In the genomic region with DNA sequence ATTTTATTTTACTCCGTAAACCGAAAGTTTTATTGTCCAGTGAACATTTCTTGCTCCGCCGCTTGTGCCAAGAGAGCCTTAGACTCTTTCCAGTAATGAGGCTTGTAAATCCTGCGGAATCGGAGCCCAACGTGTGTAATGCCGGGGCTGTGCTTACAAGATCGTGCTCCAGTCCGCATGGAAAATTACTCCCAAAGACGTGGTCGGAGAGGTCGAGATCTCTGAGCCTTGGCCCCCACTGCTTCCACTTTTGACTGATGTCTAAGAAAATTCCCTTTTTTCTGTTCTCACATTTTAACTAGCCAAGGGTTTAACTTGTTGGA, we compare ENCODE assay signal across 8 cellular contexts. TPM values are rescaled to one million over a fixed set of nuclear protein-coding genes. Genes with fewer than 3 reads are reported as not detected.
A peak's percentile ranks its signal among the peaks of the same experiment; 100 is the strongest.
DNase-seq lines count a peak whose midpoint lies in the region; ATAC-seq and TF ChIP-seq lines count a peak whose summit lies in the region.

No MANE protein-coding gene starts in this region.

- TF ChIP-seq POLR2A in adrenal gland (IDR thresholded peaks at IDR 0.05): no peak
- TF ChIP-seq POLR2A in stomach (IDR thresholded peaks at IDR 0.05): no peak

- no peaks in the 10 kb centered on the region for H3K9me3 Mint-ChIP-seq in activated T-cell treated with anti-CD3 and anti-CD28 coated beads, Interleukin-2, amount 50 U/mL, for 72 hours
- H3K9me3 Mint-ChIP-seq in immature natural killer cell: peaks cover 0 to 17% (median 6%) of the 10 kb centered on the region in 6 donors

- intact Hi-C loops in adrenal gland (cut with DNase I): no loop called here
- intact Hi-C loops in stomach (cut with DNase I; ENCODE audit: low total_unique reads): no loop called here

- H3K4me1 Mint-ChIP-seq in activated T-cell treated with anti-CD3 and anti-CD28 coated beads, Interleukin-2, amount 50 U/mL, for 72 hours (ENCODE audit: low read depth): peaks cover 10% of the 10 kb centered on the region
- H3K4me1 Mint-ChIP-seq in immature natural killer cell: peaks cover 4 to 16% of the 10 kb centered on the region in 2 donors

- no peak for TF ChIP-seq EP300 in stomach (IDR thresholded peaks at IDR 0.05)

- H3K9me3 ChIP-seq in adrenal gland (replicated peaks in 1 of 3) (no peaks in the 10 kb centered on the region), stomach (no peaks in the 10 kb centered on the region)

- no peak for DNase-seq in activated T-cell treated with anti-CD3 and anti-CD28 coated beads, Interleukin-2, amount 50 U/mL, for 72 hours
- no peak for DNase-seq in activated T-cell treated with anti-CD3 and anti-CD28 coated beads, Interleukin-2, amount 50 U/mL, for 1 hour
- DNase-seq in adrenal gland: peak; percentile 43 to 80 (median 66)
- no peak for DNase-seq in immature natural killer cell
- peak; percentile 32 for DNase-seq in stomach

- H3K27ac ChIP-seq in adrenal gland (peak overlapping the region; percentile 75 to 98 (median 93)), stomach (peak overlapping the region; percentile 93 to 96 (median 95))

- H3K4me3 ChIP-seq in adrenal gland (peak overlapping the region in 2 of 4 donors; percentile 63 to 71), stomach (peak overlapping the region; percentile 77 to 80 (median 78))

- TF ChIP-seq CTCF in adrenal gland (IDR thresholded peaks at IDR 0.05) (no peak), stomach (IDR thresholded peaks at IDR 0.05) (no peak)

- WGBS in adrenal gland, 4 donors: 4 to 14% (median 7%) methylated on average over 13 of the region's 13 CpGs
- WGBS in stomach, 5 donors: 4 to 20% (median 5%) methylated on average over 13 of the region's 13 CpGs

- H3K27me3 Mint-ChIP-seq in activated T-cell treated with anti-CD3 and anti-CD28 coated beads, Interleukin-2, amount 50 U/mL, for 72 hours (ENCODE audit: low read depth): peaks cover 69% of the 10 kb centered on the region
- H3K27me3 Mint-ChIP-seq in immature natural killer cell (ENCODE audit: low read depth in 3 of 3): peaks cover 11 to 19% (median 14%) of the 10 kb centered on the region in 3 donors

- H3K27ac Mint-ChIP-seq in activated T-cell treated with anti-CD3 and anti-CD28 coated beads, Interleukin-2, amount 50 U/mL, for 72 hours: no peak overlapping the region
- H3K27ac Mint-ChIP-seq in immature natural killer cell: no peak overlapping the region

- peaks cover 2% of the 10 kb centered on the region in 2 donors for H3K36me3 Mint-ChIP-seq in activated T-cell treated with anti-CD3 and anti-CD28 coated beads, Interleukin-2, amount 50 U/mL, for 72 hours (ENCODE audit: insufficient read depth in 2 of 2)
- peaks cover 0 to 4% (median 4%) of the 10 kb centered on the region in 3 donors for H3K36me3 Mint-ChIP-seq in immature natural killer cell

- peak overlapping the region; percentile 48 to 68 for H3K4me3 Mint-ChIP-seq in activated T-cell treated with anti-CD3 and anti-CD28 coated beads, Interleukin-2, amount 50 U/mL, for 72 hours
- peak overlapping the region; percentile 0 to 61 (median 29) for H3K4me3 Mint-ChIP-seq in immature natural killer cell

- no peak for ATAC-seq in activated T-cell treated with anti-CD3 and anti-CD28 coated beads, Interleukin-2, amount 50 U/mL, for 72 hours (replicated peaks in 1 of 2)
- ATAC-seq in HG03469 (IDR thresholded peaks at IDR 0.05; ENCODE audit: unreplicated experiment): no peak
- ATAC-seq in esophagus mucosa: no peak
- no peak for ATAC-seq in HG03139 (IDR thresholded peaks at IDR 0.05; ENCODE audit: unreplicated experiment)

- H3K36me3 ChIP-seq in adrenal gland (replicated peaks in 1 of 2) (no peaks in the 10 kb centered on the region), stomach (no peaks in the 10 kb centered on the region)

- no peaks in the 10 kb centered on the region for H3K27me3 ChIP-seq in adrenal gland
- H3K27me3 ChIP-seq in stomach: peaks cover 0 to 13% (median 9%) of the 10 kb centered on the region in 3 donors

- H3K4me1 ChIP-seq in adrenal gland (replicated peaks in 1 of 2) (peaks cover 30 to 44% of the 10 kb centered on the region in 2 donors), stomach (peaks cover 25 to 79% (median 48%) of the 10 kb centered on the region in 4 donors)

RNA-seq across cellular contexts. Expression of a gene that starts 0.7 kb away (rescaled TPM):
- under 1 TPM; 0.17 to 0.90 TPM for total RNA-seq in activated T-cell treated with anti-CD3 and anti-CD28 coated beads, Interleukin-2, amount 50 U/mL, for 72 hours
- total RNA-seq in adrenal gland: 10 to 100 TPM; 24.4 to 79.0 (median 47.2) TPM
- 10 to 100 TPM; 33.2 to 56.8 (median 33.6) TPM for polyA plus RNA-seq in adrenal gland
- not detected for polyA plus RNA-seq in immature natural killer cell
- 10 to 100 TPM; 24.5 to 99.5 (median 57.8) TPM for total RNA-seq in stomach
- polyA plus RNA-seq in stomach: 10 to 100 TPM; 18.1 to 37.0 (median 20.3) TPM
- 14.5 TPM for total RNA-seq in esophagus mucosa

Comparison
In these comparisons a context has a peak if more than half of its experiments do, and no peak if none do; other contexts are left out.
1. DNase-seq: peak in adrenal gland (7 of 7) and stomach (single experiment); none in activated T-cell treated with anti-CD3 and anti-CD28 coated beads, Interleukin-2, amount 50 U/mL, for 72 hours (0 of 2), activated T-cell treated with anti-CD3 and anti-CD28 coated beads, Interleukin-2, amount 50 U/mL, for 1 hour (single experiment) and immature natural killer cell (0 of 3).